36 cellular contexts compared by ENCODE assay signal in the genomic region with DNA sequence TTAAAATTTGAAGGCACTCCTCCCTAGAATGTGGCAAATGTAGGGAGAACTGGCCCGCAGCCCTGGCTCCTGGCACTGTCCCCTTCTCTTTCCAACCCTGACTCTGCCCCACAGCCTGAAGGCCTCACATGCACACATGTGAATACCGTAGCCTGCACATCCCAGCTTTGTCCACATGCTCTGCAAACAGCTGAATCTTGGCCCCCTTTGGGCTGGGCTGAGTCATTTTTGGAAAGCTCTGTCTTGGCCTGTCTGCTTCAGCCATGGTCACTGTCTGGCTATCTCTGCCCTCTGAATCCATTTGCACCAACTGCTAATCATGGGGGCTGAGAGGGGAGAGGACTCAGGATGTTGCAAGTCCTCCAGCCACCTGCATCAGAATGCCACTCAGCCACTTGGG. TPM values are rescaled to one million over a fixed set of nuclear protein-coding genes. Genes with fewer than 3 reads are reported as not detected.
DNase-seq lines count a peak whose midpoint lies in the region; ATAC-seq, FAIRE-seq and TF ChIP-seq lines count a peak whose summit lies in the region.
"Had no signal": no experiment of that assay in that cellular context is flagged by ENCODE, and none has a peak within 500 bp of the region (broad histone marks: within the 10 kb centered on the region; RNA-seq: fewer than 3 reads in every experiment).

No MANE protein-coding gene starts in this region.

- peak overlapping the region; percentile 72; the same call in 1 of the 2 replicates for H2BK5ac ChIP-seq in H1 (ENCODE audit: low read depth, low read length)

- peak overlapping the region; percentile 75 for H3K4ac ChIP-seq in H1 (replicated peaks; ENCODE audit: insufficient read length, low read depth, low read length)

- H2AK5ac ChIP-seq in H1 (ENCODE audit: low read depth, low read length): no peak overlapping the region

- H3K27me3 ChIP-seq in GM23248 (replicated peaks; ENCODE audit: insufficient read depth): peaks cover 16% of the 10 kb centered on the region
- H3K27me3 ChIP-seq in H1 (replicated peaks in 1 of 4; ENCODE audit: control insufficient read depth in 3 of 4, extremely low read depth in 1 of 4, insufficient read depth in 3 of 4, low read length in 3 of 4): no peaks in the 10 kb centered on the region
- H3K27me3 ChIP-seq: ovary, uterus had no signal

- no peak overlapping the region for H3K23ac ChIP-seq in H1 (ENCODE audit: insufficient read length)

- H3K4me2 ChIP-seq in GM23248 (ENCODE audit: unreplicated experiment) (no peak overlapping the region), H1 (ENCODE audit: insufficient read depth in 1 of 2, low read depth in 2 of 2, low read length in 2 of 2) (no peak overlapping the region; a peak in 1 of 4 replicates)

- H3K18ac ChIP-seq in H1 (ENCODE audit: extremely low read depth, low read length): no peak overlapping the region

- H3K9ac ChIP-seq in GM23248 (no peak overlapping the region), H1 (replicated peaks in 1 of 4; ENCODE audit: extremely low read depth in 1 of 4, low read depth in 3 of 4, low read length in 3 of 4) (no peak overlapping the region; a peak in 1 of 7 replicates)

- TF ChIP-seq RAD21 in H1 (IDR thresholded peaks at IDR 0.05 in 1 of 2, conservative IDR thresholded peaks at IDR 0.05 in 1 of 2; ENCODE audit: low read depth in 2 of 2, low read length in 2 of 2): no peak

- H3K23me2 ChIP-seq in H1 (ENCODE audit: low read depth, low read length): no peaks in the 10 kb centered on the region

- H3K79me1 ChIP-seq in H1 (ENCODE audit: low read depth, low read length): no peaks in the 10 kb centered on the region

- no peaks in the 10 kb centered on the region for H3F3A ChIP-seq in GM23248 (ENCODE audit: insufficient read depth)

- no peaks in the 10 kb centered on the region for H3K36me3 ChIP-seq in GM23248 (ENCODE audit: low read depth)
- H3K36me3 ChIP-seq in H1 (ENCODE audit: control insufficient read depth in 2 of 4, insufficient read depth in 4 of 4, low read length in 3 of 4): no peaks in the 10 kb centered on the region
- H3K36me3 ChIP-seq: ovary, stomach, uterus had no signal

- no peak for ATAC-seq in GM18502 (IDR thresholded peaks at IDR 0.05; ENCODE audit: poor library complexity, unreplicated experiment)
- ATAC-seq: activated naive CD8-positive, alpha-beta T cell treated with anti-CD3 and anti-CD28 coated beads, Interleukin-2, amount 50 U/mL, for 24 hours had no signal

- H3K14ac ChIP-seq in H1 (ENCODE audit: insufficient read length): no peak overlapping the region

- H4K91ac ChIP-seq in H1 (replicated peaks; ENCODE audit: insufficient read length, low read length): peak overlapping the region; percentile 88

- no peak overlapping the region; the same call in 1 of the 2 replicates for H4K8ac ChIP-seq in H1 (ENCODE audit: extremely low read depth, insufficient read depth, low read length)

- no peak for TF ChIP-seq EP300 in H1 (IDR thresholded peaks at IDR 0.05; ENCODE audit: borderline replicate concordance in 1 of 2, low read depth in 2 of 2, low read length in 2 of 2)

- in situ Hi-C loops in GM23248 (cut with MboI): loop anchor here (25.0 kb wide), 1 partner anchor 1631 kb away; no protein-coding TSS in a partner anchor

- 0 out of 2 replicates have a peak overlapping the region, but pooled peaks have one; percentile 46 for H2BK15ac ChIP-seq in H1 (ENCODE audit: low read length)

- POLR2A ChIA-PET in H1 (lab: Charles Lee; ENCODE audit: partially characterized antibody): interaction anchor here (1.3 kb wide), 1 partner anchor 21 kb away, joined by 3 read pairs; no protein-coding TSS in a partner anchor

- H3K4me3 ChIP-seq in GM23248: no peak overlapping the region
- H3K4me3 ChIP-seq in H1 (ENCODE audit: extremely low read depth in 1 of 4, insufficient read depth in 2 of 4, low read depth in 3 of 4, low read length in 4 of 4): no peak overlapping the region
- H3K4me3 ChIP-seq: ovary, stomach, uterus had no signal

- no peak for TF ChIP-seq CTCF in H1 (IDR thresholded peaks at IDR 0.05; ENCODE audit: control extremely low read depth in 1 of 3, insufficient read depth in 1 of 3, low read depth in 1 of 3, low read length in 3 of 3)

- H3K56ac ChIP-seq in H1 (replicated peaks; ENCODE audit: insufficient read length, low read depth, low read length): no peak overlapping the region

- H3K79me2 ChIP-seq in GM23248 (ENCODE audit: insufficient read depth) (no peaks in the 10 kb centered on the region), H1 (ENCODE audit: control insufficient read depth in 1 of 2, insufficient read depth in 2 of 2, low read length in 2 of 2) (no peaks in the 10 kb centered on the region)

- no peak overlapping the region for H3K27ac ChIP-seq in GM23248
- H3K27ac ChIP-seq in H1 (ENCODE audit: low read depth, low read length): no peak overlapping the region
- H3K27ac ChIP-seq: ovary, stomach, uterus had no signal

- peak overlapping the region; percentile 90 for H2BK20ac ChIP-seq in H1 (ENCODE audit: low read length)

- WGBS in GM23248 (ENCODE audit: low coverage in 1 of 2, low lambda C conversion rate in 2 of 2, missing lambda C conversion rate in 2 of 2), 2 experiments: 15 to 16% methylated on average over 2 of the region's 2 CpGs
- 100% methylated on average over 2 of the region's 2 CpGs; no CpG with 5 or more reads in 1 of the 2 experiments for WGBS in H1 (ENCODE audit: extremely low coverage in 1 of 2, insufficient coverage in 1 of 2, insufficient read length in 1 of 2, insufficient replicate concordance in 2 of 2, low coverage in 1 of 2, low lambda C conversion rate in 2 of 2, missing lambda C conversion rate in 1 of 2), 2 experiments

- no peaks in the 10 kb centered on the region for H3K9me3 ChIP-seq in GM23248 (ENCODE audit: low read depth)
- no peaks in the 10 kb centered on the region for H3K9me3 ChIP-seq in H1 (ENCODE audit: insufficient read depth in 2 of 2, low read depth in 1 of 2, low read length in 1 of 2)
- H3K9me3 ChIP-seq: ovary, stomach, uterus had no signal

- CTCF ChIA-PET in H1 (lab: Charles Lee; ENCODE audit: partially characterized antibody): interaction anchor here (0.8 to 18.4 kb wide), 6 partner anchors 10 to 169 kb away, joined by 3 to 167 read pairs (median 8); no protein-coding TSS in a partner anchor

- DNase-seq in NCI-H2196 (lab: John Stamatoyannopoulos, UW; ENCODE audit: unreplicated experiment) (peak; percentile 48), NCI-H2196 treated with DMSO at 0.1 percent for 48 hours (lab: John Stamatoyannopoulos, UW; ENCODE audit: unreplicated experiment) (no peak), GM23248 (peak; percentile 53), H1 (ENCODE audit: low read depth in 1 of 2, low spot score in 2 of 2) (no peak), myocyte (ENCODE audit: low read depth) (peak; percentile 82), dermis blood vessel endothelial cell (no peak), NCI-H1930 (lab: John Stamatoyannopoulos, UW) (no peak)
- DNase-seq: 8988T; activated CD4-positive, alpha-beta memory T cell treated with anti-CD3 and anti-CD28 coated beads for 36 hours; activated CD4-positive, CD25-positive, alpha-beta regulatory T cell treated with anti-CD3 and anti-CD28 coated beads, Interleukin-2, amount 50 U/mL, for 72 hours; activated CD8-positive, alpha-beta memory T cell treated with anti-CD3 and anti-CD28 coated beads, Interleukin-2, amount 50 U/mL, for 4 hours; activated naive CD4-positive, alpha-beta T cell; activated naive CD8-positive, alpha-beta T cell treated with anti-CD3 and anti-CD28 coated beads, Interleukin-2, amount 50 U/mL, for 24 hours; AML-193; CD4-positive, alpha-beta memory T cell; central memory CD4-positive, alpha-beta T cell; foreskin melanocyte; Kasumi-1; mammary epithelial cell; MV-4-11; NCI-H1436; NCI-H2081 treated with DMSO at 0.1 percent for 48 hours; NCI-H446 treated with DMSO at 0.1 percent for 48 hours; NCI-H774; nephron progenitor cell; ovary; stimulated activated CD4-positive, alpha-beta T cell treated with anti-CD3 and anti-CD28 coated beads, Interleukin-2, amount 100 ng/mL, for 48 hours; stomach; uterus had no signal

- H3K9me2 ChIP-seq in GM23248 (ENCODE audit: insufficient read depth): no peaks in the 10 kb centered on the region

- no peak overlapping the region for H4K5ac ChIP-seq in H1 (ENCODE audit: insufficient read length, low read depth, low read length)

- TF ChIP-seq POLR2A in H1 (IDR thresholded peaks at IDR 0.05; ENCODE audit: control extremely low read depth in 1 of 2, low read depth in 2 of 2, low read length in 2 of 2): no peak

- H4K20me1 ChIP-seq in GM23248 (ENCODE audit: insufficient read depth) (no peaks in the 10 kb centered on the region), H1 (replicated peaks in 1 of 2; ENCODE audit: control insufficient read depth in 1 of 2, insufficient read depth in 2 of 2, low read length in 2 of 2) (no peaks in the 10 kb centered on the region)

- FAIRE-seq in H1 (lab: Jason Lieb, UNC): no peak
- FAIRE-seq: astrocyte, D721Med, GM18507, GM19239, H54, TTC549 had no signal

- H2AFZ ChIP-seq in GM23248 (no peak overlapping the region), H1 (ENCODE audit: low read length) (no peak overlapping the region)

- H2BK120ac ChIP-seq in H1 (replicated peaks; ENCODE audit: low read depth, low read length): peak overlapping the region; percentile 79

- no peaks in the 10 kb centered on the region for H3K4me1 ChIP-seq in GM23248 (ENCODE audit: insufficient read depth)
- peaks cover 14 to 21% (median 15%) of the 10 kb centered on the region in 4 experiments for H3K4me1 ChIP-seq in H1 (replicated peaks in 1 of 4; ENCODE audit: control insufficient read depth in 3 of 4, insufficient read depth in 4 of 4, low read length in 3 of 4)
- H3K4me1 ChIP-seq: uterus had no signal

- H2BK12ac ChIP-seq in H1 (ENCODE audit: low read depth, low read length): peak overlapping the region; percentile 62; the same call in 1 of the 2 replicates

TF ChIP-seq in H1, 55 proteins besides CTCF, POLR2A, EP300 and RAD21 (continues in another document):
- TF ChIP-seq GTF2F1 (IDR thresholded peaks at IDR 0.05; ENCODE audit: borderline replicate concordance, low read depth, low read length) (no peak), JUND (IDR thresholded peaks at IDR 0.05; ENCODE audit: low read length) (no peak), FOSL1 (IDR thresholded peaks at IDR 0.05; ENCODE audit: insufficient read depth, low read depth, low read length) (no peak)

RNA-seq across cellular contexts. Expression of a gene that starts 22.1 kb away (rescaled TPM):
- total RNA-seq in GM23248 (2014; rRNA removed; shearing (Covaris generic)): 65.4 and 67.9 TPM in 2 replicates
- polyA plus RNA-seq in GM23248 (2016; fragmentation: Nextera tagmentation; extraction: Ambion mirVana) (23.3 and 28.2 TPM in 2 replicates), H1 (2011; rRNA removed) (4.6 and 5.1 TPM in 2 replicates)
- total RNA-seq in H1 (2021; fragmentation: NEBNext Ultra II Directional; extraction: Animal tissue kit (Norgen Biotek cat#: 25700)): 15.2 and 15.5 TPM in 2 replicates
- 7.7 TPM for polyA plus RNA-seq in H1 (2011; cell fraction: cytosol; rRNA removed)
- polyA plus RNA-seq in H1 (2011; cell fraction: nucleus; rRNA removed): 15.9 TPM
- polyA plus RNA-seq in H1 (2012, experiment 1 of 2): 7.3 to 11.0 TPM (median 8.5 TPM) in 4 replicates
- 5.7 TPM for polyA plus RNA-seq in H1 (2012, experiment 2 of 2)
- polyA plus RNA-seq in H1 (2013, experiment 1 of 2): 16.8 TPM
- polyA plus RNA-seq in H1 (2013, experiment 2 of 2): 21.6 TPM
- 21.7 and 44.6 TPM in 2 replicates for polyA minus RNA-seq in H1 (2011; rRNA and poly(A)+ RNA removed)
- 8.4 TPM for polyA minus RNA-seq in H1 (2011; cell fraction: cytosol; rRNA and poly(A)+ RNA removed)
- polyA minus RNA-seq in H1 (2011; cell fraction: nucleus; rRNA and poly(A)+ RNA removed): 25.8 TPM
- total RNA-seq in myocyte (18.6 and 24.9 TPM in 2 replicates), dermis blood vessel endothelial cell (38.8 and 50.1 TPM in 2 replicates)
- 114 TPM for polyA plus RNA-seq in myocyte (2012)

Comparison
In these comparisons a context has a peak if more than half of its experiments do, and no peak if none do; other contexts are left out.
1. DNase-seq: peak in NCI-H2196 (single experiment), GM23248 (single experiment) and myocyte (single experiment); none in NCI-H2196 treated with DMSO at 0.1 percent for 48 hours (single experiment), H1 (0 of 2), dermis blood vessel endothelial cell (single experiment) and NCI-H1930 (0 of 2).